Comparison of ENCODE assay signal across 1 cellular context in genomic region chrX:1564750-1565683, GRCh38.
TF ChIP-seq lines count a peak whose summit lies in the region.

No MANE protein-coding gene starts in this region.

TF ChIP-seq in HepG2, 621 proteins besides CTCF, POLR2A, EP300 and RAD21:
- TF ChIP-seq ZBED4 (CRISPR knock-in tag; IDR thresholded peaks at IDR 0.05; ENCODE audit: borderline replicate concordance) (no peak), ATF4 (CRISPR knock-in tag; IDR thresholded peaks at IDR 0.05) (no peak), CREB1 (IDR thresholded peaks at IDR 0.05) (no peak), CREB1 (CRISPR knock-in tag; IDR thresholded peaks at IDR 0.05) (no peak), ZNF446 (CRISPR knock-in tag; IDR thresholded peaks at IDR 0.05) (no peak), NFATC3 (CRISPR knock-in tag; IDR thresholded peaks at IDR 0.05) (no peak), TSC22D2 (CRISPR knock-in tag; IDR thresholded peaks at IDR 0.05; ENCODE audit: borderline replicate concordance) (no peak), HNF1A (IDR thresholded peaks at IDR 0.05; ENCODE audit: low read depth) (no peak), HNF1A (CRISPR knock-in tag; IDR thresholded peaks at IDR 0.05; ENCODE audit: borderline replicate concordance) (no peak), ZNF850 (CRISPR knock-in tag; conservative IDR thresholded peaks at IDR 0.05) (no peak), ZSCAN5A (CRISPR knock-in tag; IDR thresholded peaks at IDR 0.05; ENCODE audit: borderline replicate concordance) (no peak), CBX2 (IDR thresholded peaks at IDR 0.05; ENCODE audit: low read depth, low read length) (no peak), CBX2 (CRISPR knock-in tag; IDR thresholded peaks at IDR 0.05; ENCODE audit: low read depth) (no peak), ZSCAN30 (CRISPR knock-in tag; IDR thresholded peaks at IDR 0.05) (no peak), ZNF205 (CRISPR knock-in tag; IDR thresholded peaks at IDR 0.05) (no peak), MED1 (CRISPR knock-in tag; IDR thresholded peaks at IDR 0.05) (no peak), BCLAF1 (IDR thresholded peaks at IDR 0.05) (no peak), SAP130 (CRISPR knock-in tag; IDR thresholded peaks at IDR 0.05; ENCODE audit: low read depth) (no peak), ZNF496 (CRISPR knock-in tag; IDR thresholded peaks at IDR 0.05; ENCODE audit: insufficient replicate concordance) (no peak)
